In genomic region chr9:78654324-78654723, GRCh38 we compare ENCODE assay signal across 36 cellular contexts.
"Had no signal": no experiment of that assay in that cellular context is flagged by ENCODE, and none has a peak within 500 bp of the region (broad histone marks: within the 10 kb centered on the region; RNA-seq: fewer than 3 reads in every experiment).

No MANE protein-coding gene starts in this region.

- H3K27me3 ChIP-seq: adrenal gland, body of pancreas, cardiac muscle cell, colonic mucosa, esophagus muscularis mucosa, gastroesophageal sphincter, heart right ventricle had no signal

- H3K79me2 ChIP-seq: hepatocyte had no signal

- H2AFZ ChIP-seq: hepatocyte had no signal

- H3K36me3 ChIP-seq: adrenal gland, cardiac muscle cell, colonic mucosa, esophagus muscularis mucosa, gastroesophageal sphincter, heart right ventricle, WERI-Rb-1 had no signal

- H3K4me1 ChIP-seq: adrenal gland, body of pancreas, colonic mucosa, esophagus muscularis mucosa, gastroesophageal sphincter, heart right ventricle had no signal

- H3K36me3 Mint-ChIP-seq: activated naive CD4-positive, alpha-beta T cell treated with anti-CD3 and anti-CD28 coated beads, Interleukin-2, amount 50 U/mL, for 24 hours; activated naive CD8-positive, alpha-beta T cell treated with anti-CD3 and anti-CD28 coated beads for 36 hours had no signal

- H3K4me3 Mint-ChIP-seq: activated B cell treated with CpG ODN at 0.5 μM for 24 hours; activated CD8-positive, alpha-beta T cell treated with anti-CD3 and anti-CD28 coated beads for 36 hours; activated naive CD4-positive, alpha-beta T cell treated with anti-CD3 and anti-CD28 coated beads for 36 hours; activated naive CD4-positive, alpha-beta T cell treated with anti-CD3 and anti-CD28 coated beads, Interleukin-2, amount 50 U/mL, for 24 hours; activated naive CD8-positive, alpha-beta T cell treated with anti-CD3 and anti-CD28 coated beads for 36 hours; activated naive CD8-positive, alpha-beta T cell treated with anti-CD3 and anti-CD28 coated beads, Interleukin-2, amount 50 U/mL, for 24 hours; activated T-helper 1 cell treated with anti-CD3 and anti-CD28 coated beads, Interleukin-12 subunit alpha, Interleukin-12 subunit beta, Interleukin-2, Interleukin-4 antibody, amounts not matched to agents 30 ng/mL and 10 ng/mL and 1 ng/mL, durations not matched to agents 14 hours and 24 hours and 36 hours; endodermal cell; T-helper 17 cell; T-helper 2 cell treated with Interferon-gamma antibody and Interleukin-4, amounts not matched to agents 5 μg/mL and 100 μg/mL, for 36 hours had no signal

- H3K27ac ChIP-seq: adrenal gland, body of pancreas, cardiac muscle cell, colonic mucosa, esophagus muscularis mucosa, gastroesophageal sphincter, heart right ventricle, hepatocyte, WERI-Rb-1 had no signal

- ATAC-seq: activated CD4-positive, CD25-positive, alpha-beta regulatory T cell treated with anti-CD3 and anti-CD28 coated beads, Interleukin-2, amount 50 U/mL, for 24 hours; activated CD8-positive, alpha-beta T cell treated with anti-CD3 and anti-CD28 coated beads for 36 hours; activated naive CD8-positive, alpha-beta T cell treated with anti-CD3 and anti-CD28 coated beads, Interleukin-2, amount 50 U/mL, for 24 hours; body of pancreas; gastroesophageal sphincter; heart right ventricle; T-helper 17 cell had no signal

- H3K9me3 ChIP-seq: adrenal gland, body of pancreas, colonic mucosa, esophagus muscularis mucosa, gastroesophageal sphincter had no signal

- H3K4me1 Mint-ChIP-seq: activated B cell treated with CpG ODN at 0.5 μM for 24 hours; activated naive CD4-positive, alpha-beta T cell treated with anti-CD3 and anti-CD28 coated beads, Interleukin-2, amount 50 U/mL, for 24 hours; activated naive CD8-positive, alpha-beta T cell treated with anti-CD3 and anti-CD28 coated beads for 36 hours; activated naive CD8-positive, alpha-beta T cell treated with anti-CD3 and anti-CD28 coated beads, Interleukin-2, amount 50 U/mL, for 24 hours; endodermal cell; T-helper 17 cell had no signal

- H3K4me3 ChIP-seq: adrenal gland, body of pancreas, cardiac muscle cell, colonic mucosa, esophagus muscularis mucosa, gastroesophageal sphincter, heart right ventricle, hepatocyte had no signal

- H3K9me3 Mint-ChIP-seq: activated B cell treated with CpG ODN at 0.5 μM for 24 hours; activated CD8-positive, alpha-beta T cell treated with anti-CD3 and anti-CD28 coated beads for 36 hours; activated naive CD4-positive, alpha-beta T cell treated with anti-CD3 and anti-CD28 coated beads, Interleukin-2, amount 50 U/mL, for 24 hours; activated naive CD8-positive, alpha-beta T cell treated with anti-CD3 and anti-CD28 coated beads for 36 hours; activated naive CD8-positive, alpha-beta T cell treated with anti-CD3 and anti-CD28 coated beads, Interleukin-2, amount 50 U/mL, for 24 hours; activated T-helper 1 cell treated with anti-CD3 and anti-CD28 coated beads, Interleukin-12 subunit alpha, Interleukin-12 subunit beta, Interleukin-2, Interleukin-4 antibody, amounts not matched to agents 30 ng/mL and 10 ng/mL and 1 ng/mL, durations not matched to agents 14 hours and 24 hours and 36 hours; activated T-helper 2 cell treated with anti-CD3 and anti-CD28 coated beads, Interferon-gamma antibody, Interleukin-2, Interleukin-4, amounts not matched to agents 10 μg/mL and 5 μg/mL and 100 μg/mL, durations not matched to agents 14 hours and 24 hours and 36 hours; endodermal cell; T-helper 2 cell treated with Interferon-gamma antibody and Interleukin-4, amounts not matched to agents 5 μg/mL and 100 μg/mL, for 36 hours had no signal

- H3K4me2 ChIP-seq: hepatocyte had no signal

- DNase-seq: activated B cell treated with CpG ODN at 0.5 μM for 24 hours; activated CD4-positive, alpha-beta T cell treated with anti-CD3 and anti-CD28 coated beads for 48 hours; activated CD4-positive, alpha-beta T cell treated with anti-CD3 and anti-CD28 coated beads, Interleukin-2, amount 50 U/mL, for 1 hour; activated CD4-positive, alpha-beta T cell treated with anti-CD3 and anti-CD28 coated beads, Interleukin-2, amount 50 U/mL, for 48 hours; activated CD8-positive, alpha-beta memory T cell treated with anti-CD3 and anti-CD28 coated beads for 24 hours; activated CD8-positive, alpha-beta T cell treated with anti-CD3 and anti-CD28 coated beads for 36 hours; activated effector memory CD4-positive, alpha-beta T cell treated with anti-CD3 and anti-CD28 coated beads, Interleukin-2, amount 50 U/mL, for 16 hours; activated naive CD4-positive, alpha-beta T cell treated with anti-CD3 and anti-CD28 coated beads for 36 hours; activated naive CD8-positive, alpha-beta T cell treated with anti-CD3 and anti-CD28 coated beads for 36 hours; activated naive CD8-positive, alpha-beta T cell treated with anti-CD3 and anti-CD28 coated beads, Interleukin-2, amount 50 U/mL, for 24 hours; activated T-cell treated with anti-CD3 and anti-CD28 coated beads, Interleukin-2, amount 50 U/mL, for 1 hour; activated T-cell treated with anti-CD3 and anti-CD28 coated beads, Interleukin-2, amount 50 U/mL, for 48 hours; adrenal gland; amygdala; aorta; body of pancreas; central memory CD4-positive, alpha-beta T cell; cerebellar nuclear complex; colonic mucosa; effector memory CD4-positive, alpha-beta T cell; endodermal cell; erythroblast; foreskin melanocyte; heart right ventricle; T-helper 17 cell; T1000; WERI-Rb-1 had no signal

- H3K27me3 Mint-ChIP-seq: activated B cell treated with CpG ODN at 0.5 μM for 24 hours; activated CD8-positive, alpha-beta T cell treated with anti-CD3 and anti-CD28 coated beads for 36 hours; activated naive CD4-positive, alpha-beta T cell treated with anti-CD3 and anti-CD28 coated beads, Interleukin-2, amount 50 U/mL, for 24 hours; activated naive CD8-positive, alpha-beta T cell treated with anti-CD3 and anti-CD28 coated beads for 36 hours; activated naive CD8-positive, alpha-beta T cell treated with anti-CD3 and anti-CD28 coated beads, Interleukin-2, amount 50 U/mL, for 24 hours; T-helper 17 cell had no signal

- H3K27ac Mint-ChIP-seq: activated B cell treated with CpG ODN at 0.5 μM for 24 hours; activated CD8-positive, alpha-beta T cell treated with anti-CD3 and anti-CD28 coated beads for 36 hours; activated naive CD4-positive, alpha-beta T cell treated with anti-CD3 and anti-CD28 coated beads for 36 hours; activated naive CD4-positive, alpha-beta T cell treated with anti-CD3 and anti-CD28 coated beads, Interleukin-2, amount 50 U/mL, for 24 hours; activated naive CD8-positive, alpha-beta T cell treated with anti-CD3 and anti-CD28 coated beads for 36 hours; activated naive CD8-positive, alpha-beta T cell treated with anti-CD3 and anti-CD28 coated beads, Interleukin-2, amount 50 U/mL, for 24 hours; activated T-helper 1 cell treated with anti-CD3 and anti-CD28 coated beads, Interleukin-12 subunit alpha, Interleukin-12 subunit beta, Interleukin-2, Interleukin-4 antibody, amounts not matched to agents 30 ng/mL and 10 ng/mL and 1 ng/mL, durations not matched to agents 14 hours and 24 hours and 36 hours; activated T-helper 2 cell treated with anti-CD3 and anti-CD28 coated beads, Interferon-gamma antibody, Interleukin-2, Interleukin-4, amounts not matched to agents 10 μg/mL and 5 μg/mL and 100 μg/mL, durations not matched to agents 14 hours and 24 hours and 36 hours; endodermal cell; T-helper 17 cell; T-helper 2 cell treated with Interferon-gamma antibody and Interleukin-4, amounts not matched to agents 5 μg/mL and 100 μg/mL, for 36 hours had no signal
